8 cellular contexts compared by ENCODE assay signal in genomic region chr10:22816298-22816653, GRCh38.
DNase-seq lines count a peak whose midpoint lies in the region; ATAC-seq and TF ChIP-seq lines count a peak whose summit lies in the region.

No MANE protein-coding gene starts in this region.

- no peak overlapping the region for H3K4me3 ChIP-seq in astrocyte of the spinal cord (ENCODE audit: low read depth, low read length)
- H3K4me3 ChIP-seq in naive thymus-derived CD4-positive, alpha-beta T cell (ENCODE audit: low read length) = no peak overlapping the region

- H3K4me1 Mint-ChIP-seq in naive thymus-derived CD4-positive, alpha-beta T cell = peaks cover 0 to 5% (median 0%) of the 10 kb centered on the region in 7 donors

- intact Hi-C loops in naive thymus-derived CD4-positive, alpha-beta T cell (cut with micrococcal nuclease) = no loop called here

- no peak for TF ChIP-seq CTCF in astrocyte of the spinal cord (IDR thresholded peaks at IDR 0.05; ENCODE audit: low read depth, low read length)

- H3K27ac ChIP-seq in naive thymus-derived CD4-positive, alpha-beta T cell (ENCODE audit: low read depth, low read length) = no peak overlapping the region

- no peak overlapping the region for H3K27ac Mint-ChIP-seq in naive thymus-derived CD4-positive, alpha-beta T cell

- POLR2A ChIA-PET in naive thymus-derived CD4-positive, alpha-beta T cell (lab: Charles Lee) = no interaction called here

- no peaks in the 10 kb centered on the region for H3K27me3 ChIP-seq in naive thymus-derived CD4-positive, alpha-beta T cell (ENCODE audit: control insufficient read depth in 2 of 2, insufficient read depth in 2 of 2, low read length in 2 of 2)

- no peak overlapping the region for H3K4me3 Mint-ChIP-seq in naive thymus-derived CD4-positive, alpha-beta T cell

- H3K36me3 Mint-ChIP-seq in naive thymus-derived CD4-positive, alpha-beta T cell = peaks cover 0 to 6% (median 0%) of the 10 kb centered on the region in 5 donors

- no peaks in the 10 kb centered on the region for H3K36me3 ChIP-seq in naive thymus-derived CD4-positive, alpha-beta T cell (ENCODE audit: control insufficient read depth in 2 of 3, insufficient read depth in 3 of 3, low read length in 3 of 3)

- peaks cover 0 to 5% (median 0%) of the 10 kb centered on the region in 11 donors for H3K9me3 Mint-ChIP-seq in naive thymus-derived CD4-positive, alpha-beta T cell

- peak; percentile 96 for DNase-seq in EH (ENCODE audit: low read depth)
- peak; percentile 35 for DNase-seq in KBM-7
- peak; percentile 93 for DNase-seq in astrocyte of the spinal cord (ENCODE audit: low read depth, low spot score)
- DNase-seq in naive thymus-derived CD4-positive, alpha-beta T cell = no peak
- no peak for DNase-seq in left lobe of liver (ENCODE audit: low spot score)
- DNase-seq in C1 segment of cervical spinal cord (lab: John Stamatoyannopoulos, UW) = no peak
- DNase-seq in NCI-H1092 (lab: John Stamatoyannopoulos, UW) = no peak

- peak; percentile 56 for ATAC-seq in naive thymus-derived CD4-positive, alpha-beta T cell
- no peak for ATAC-seq in left lobe of liver
- no peak for ATAC-seq in GM18867 (IDR thresholded peaks at IDR 0.05; ENCODE audit: unreplicated experiment)

- CTCF ChIA-PET in naive thymus-derived CD4-positive, alpha-beta T cell (lab: Charles Lee) = no interaction called here

- no peaks in the 10 kb centered on the region for H3K9me3 ChIP-seq in naive thymus-derived CD4-positive, alpha-beta T cell (ENCODE audit: control insufficient read depth in 2 of 3, low read length in 3 of 3)

- in situ Hi-C loops in KBM-7 (cut with MboI; ENCODE audit: low pct_unique_long_range_greater_than_20kb, low sequenced_read_pairs) (no loop called here), astrocyte of the spinal cord (cut with HindIII; ENCODE audit: low sequenced_read_pairs) (no loop called here)

- no peaks in the 10 kb centered on the region for H3K4me1 ChIP-seq in naive thymus-derived CD4-positive, alpha-beta T cell (ENCODE audit: control insufficient read depth in 2 of 2, insufficient read depth in 2 of 2, low read length in 2 of 2)

- H3K27me3 Mint-ChIP-seq in naive thymus-derived CD4-positive, alpha-beta T cell = peaks cover 0 to 8% (median 0%) of the 10 kb centered on the region in 5 donors

Comparison
In these comparisons a context has a peak if more than half of its experiments do, and no peak if none do; other contexts are left out.
1. DNase-seq: peak in EH (single experiment), KBM-7 (single experiment) and astrocyte of the spinal cord (single experiment); none in naive thymus-derived CD4-positive, alpha-beta T cell (0 of 9), left lobe of liver (single experiment), C1 segment of cervical spinal cord (0 of 14) and NCI-H1092 (single experiment).